ENCODE assay signal across 1 cellular context in the genomic region with DNA sequence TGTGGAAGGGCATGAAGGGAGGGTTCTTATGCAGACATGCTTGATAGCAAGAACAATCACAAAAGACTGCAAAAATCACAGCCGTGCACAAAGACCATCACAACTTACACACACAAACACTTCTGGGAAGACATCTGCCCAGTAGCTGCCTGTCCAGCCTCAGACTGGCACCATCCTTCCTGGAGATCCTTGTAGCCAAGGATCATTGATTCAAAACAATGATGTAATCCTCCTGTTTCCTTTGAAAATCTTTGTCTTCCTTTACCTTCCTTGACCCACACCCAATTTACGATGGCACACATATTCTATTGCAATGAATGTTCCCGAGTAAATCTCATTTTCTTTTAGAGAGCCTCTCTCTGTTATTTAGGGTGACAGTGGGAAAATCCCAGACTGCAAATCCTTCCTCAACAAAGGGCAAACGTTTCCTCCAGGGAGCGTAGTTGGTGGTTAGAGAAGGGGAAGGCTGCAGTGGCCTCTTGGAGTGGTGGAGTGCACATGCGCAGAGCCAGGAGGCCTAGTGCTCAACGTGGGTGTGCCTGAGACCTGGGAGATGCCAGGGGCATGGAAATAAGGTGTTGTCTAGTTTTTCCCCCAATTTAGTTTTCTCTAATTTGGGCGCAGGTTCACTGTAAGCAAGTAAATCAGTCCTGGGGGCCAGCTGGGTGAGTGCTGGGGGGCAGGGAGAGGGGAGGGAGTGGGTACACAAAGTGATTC.
TF ChIP-seq lines count a peak whose summit lies in the region.

No MANE protein-coding gene starts in this region.

TF ChIP-seq in HepG2, 621 proteins besides CTCF, POLR2A, EP300 and RAD21:
- TF ChIP-seq ZNF274 (CRISPR knock-in tag; IDR thresholded peaks at IDR 0.05) (no peak), ATF7 (IDR thresholded peaks at IDR 0.05) (peak; percentile 62; the same call in 1 of the 2 replicates), ATF7 (CRISPR knock-in tag; IDR thresholded peaks at IDR 0.05) (no peak), SOX13 (IDR thresholded peaks at IDR 0.05) (no peak), SOX13 (CRISPR knock-in tag; conservative IDR thresholded peaks at IDR 0.05 in 1 of 2, IDR thresholded peaks at IDR 0.05 in 1 of 2) (no peak), ZNF605 (CRISPR knock-in tag; IDR thresholded peaks at IDR 0.05) (no peak), ZNF777 (CRISPR knock-in tag; IDR thresholded peaks at IDR 0.05) (no peak)
